Comparison of ENCODE assay signal across 19 cellular contexts in genomic region chr6:33705268-33705885, GRCh38. TPM values are rescaled to one million over a fixed set of nuclear protein-coding genes. Genes with fewer than 3 reads are reported as not detected.
DNase-seq lines count a peak whose midpoint lies in the region; ATAC-seq and TF ChIP-seq lines count a peak whose summit lies in the region.
"Had no signal": no experiment of that assay in that cellular context is flagged by ENCODE, and none has a peak within 500 bp of the region (broad histone marks: within the 10 kb centered on the region; RNA-seq: fewer than 3 reads in every experiment).

No MANE protein-coding gene starts in this region.

- DNase-seq in GM23248, result peak; percentile 13
- DNase-seq in PC-3, result peak; percentile 17
- peak; percentile 19 for DNase-seq in fibroblast of villous mesenchyme (ENCODE audit: low read depth)
- no peak for DNase-seq in progenitor cell of endocrine pancreas (ENCODE audit: low spot score, unreplicated experiment)
- no peak for DNase-seq in ovary
- no peak for DNase-seq in NCI-H1694 treated with DMSO at 0.1 percent for 48 hours (lab: John Stamatoyannopoulos, UW)
- DNase-seq in SK-N-DZ (ENCODE audit: low spot score), result no peak
- DNase-seq: BE2C; Calu3; CD4-positive, alpha-beta T cell; DMS53; NCI-H1092; NCI-H226; NCI-H748 treated with DMSO at 0.1 percent for 48 hours had no signal

- in situ Hi-C loops in GM23248 (cut with MboI), result loop anchor here (10.0 kb wide), 1 partner anchor 121 kb away; the partner anchor contains the start of gene BAK1

- H3K27ac ChIP-seq in GM23248 (no peak overlapping the region), PC-3 (ENCODE audit: low read length) (no peak overlapping the region), ovary (no peak overlapping the region)
- H3K27ac ChIP-seq: KMS-11, SJSA1 had no signal

- H4K20me1 ChIP-seq in GM23248 (ENCODE audit: insufficient read depth) (no peaks in the 10 kb centered on the region), PC-3 (ENCODE audit: low read length) (no peaks in the 10 kb centered on the region)

- no peak overlapping the region for H3K4me2 ChIP-seq in GM23248 (ENCODE audit: unreplicated experiment)
- no peak overlapping the region for H3K4me2 ChIP-seq in PC-3 (ENCODE audit: low read length)
- H3K4me2 ChIP-seq: GM23338, KMS-11 had no signal

- no TSS peak for BruUV-seq in PC-3 (replicated peaks; lab: Mats Ljungman, UMichigan)

- H3K36me3 ChIP-seq in GM23248 (ENCODE audit: low read depth), result no peaks in the 10 kb centered on the region
- peaks cover 29% of the 10 kb centered on the region; the same call in 1 of the 2 replicates for H3K36me3 ChIP-seq in PC-3 (ENCODE audit: low read depth, low read length)
- H3K36me3 ChIP-seq in ovary, result no peaks in the 10 kb centered on the region

- H2AFZ ChIP-seq in GM23248, result no peak overlapping the region
- H2AFZ ChIP-seq in PC-3 (ENCODE audit: low read length), result no peak overlapping the region
- H2AFZ ChIP-seq: GM23338 had no signal

- CTCF ChIA-PET in PC-3 (lab: Charles Lee), result interaction anchor here (0.7 kb wide), 1 partner anchor 84 kb away, joined by 3 read pairs; the partner anchor contains the start of gene ITPR3

- no peaks in the 10 kb centered on the region for H3K9me3 Mint-ChIP-seq in progenitor cell of endocrine pancreas (ENCODE audit: low read depth)
- H3K9me3 Mint-ChIP-seq: CD4-positive, alpha-beta T cell; GM23338 had no signal

- peak overlapping the region; percentile 59 for H3K27ac Mint-ChIP-seq in progenitor cell of endocrine pancreas
- H3K27ac Mint-ChIP-seq: CD4-positive, alpha-beta T cell; GM23338 had no signal

- peaks cover 21% of the 10 kb centered on the region for H3K4me1 Mint-ChIP-seq in progenitor cell of endocrine pancreas (ENCODE audit: low read depth)

- H3K79me2 ChIP-seq in GM23248 (ENCODE audit: insufficient read depth), result peaks cover 15% of the 10 kb centered on the region
- H3K79me2 ChIP-seq in PC-3 (ENCODE audit: low read length), result peaks cover 30% of the 10 kb centered on the region

- H3K9me2 ChIP-seq in GM23248 (ENCODE audit: insufficient read depth) (no peaks in the 10 kb centered on the region), PC-3 (replicated peaks; ENCODE audit: low read length) (no peaks in the 10 kb centered on the region)

- H3K9me3 ChIP-seq in GM23248 (ENCODE audit: low read depth) (no peaks in the 10 kb centered on the region), PC-3 (ENCODE audit: low read length) (no peaks in the 10 kb centered on the region), ovary (no peaks in the 10 kb centered on the region)
- H3K9me3 ChIP-seq: BE2C, SJSA1 had no signal

- peaks cover 8% of the 10 kb centered on the region for H3K36me3 Mint-ChIP-seq in progenitor cell of endocrine pancreas (ENCODE audit: insufficient read depth)

- H3K27me3 ChIP-seq in GM23248 (replicated peaks; ENCODE audit: insufficient read depth) (no peaks in the 10 kb centered on the region), PC-3 (ENCODE audit: low read length) (no peaks in the 10 kb centered on the region), ovary (no peaks in the 10 kb centered on the region)
- H3K27me3 ChIP-seq: BE2C, SJSA1 had no signal

- no peak for TF ChIP-seq CTCF in PC-3 (conservative IDR thresholded peaks at IDR 0.05; ENCODE audit: low read depth, low read length)
- TF ChIP-seq CTCF in fibroblast of villous mesenchyme (IDR thresholded peaks at IDR 0.05; ENCODE audit: insufficient read depth, low read depth, low read length), result no peak
- TF ChIP-seq CTCF in progenitor cell of endocrine pancreas (IDR thresholded peaks at IDR 0.05; ENCODE audit: unreplicated experiment), result no peak
- no peak for TF ChIP-seq CTCF in ovary (IDR thresholded peaks at IDR 0.05)

- no peak overlapping the region for H3K4me3 Mint-ChIP-seq in progenitor cell of endocrine pancreas (ENCODE audit: low read depth)
- H3K4me3 Mint-ChIP-seq: GM23338 had no signal

- H3K9ac ChIP-seq in GM23248, result no peak overlapping the region
- H3K9ac ChIP-seq in PC-3 (ENCODE audit: low read length), result no peak overlapping the region
- H3K9ac ChIP-seq: KMS-11 had no signal

- H3K4me1 ChIP-seq in GM23248 (ENCODE audit: insufficient read depth), result peaks cover 12% of the 10 kb centered on the region
- H3K4me1 ChIP-seq in PC-3 (ENCODE audit: insufficient read depth, low read length), result peaks cover 10% of the 10 kb centered on the region
- H3K4me1 ChIP-seq in ovary (ENCODE audit: insufficient read depth), result no peaks in the 10 kb centered on the region
- H3K4me1 ChIP-seq: BE2C had no signal

- H3K27me3 Mint-ChIP-seq in progenitor cell of endocrine pancreas, result no peaks in the 10 kb centered on the region
- H3K27me3 Mint-ChIP-seq: CD4-positive, alpha-beta T cell had no signal

- peaks cover 5% of the 10 kb centered on the region for H3F3A ChIP-seq in GM23248 (ENCODE audit: insufficient read depth)
- peaks cover 5% of the 10 kb centered on the region for H3F3A ChIP-seq in PC-3 (ENCODE audit: low read length, unreplicated experiment)

- ATAC-seq in PC-3, result no peak
- ATAC-seq: GM23338, HCT116 had no signal

- 73 to 77% methylated on average over 7 to 9 of the region's 9 CpGs for WGBS in GM23248 (ENCODE audit: low coverage in 1 of 2, low lambda C conversion rate in 2 of 2, missing lambda C conversion rate in 2 of 2), 2 experiments
- WGBS in ovary, 3 donors, result 83 to 87% (median 86%) methylated on average over 9 of the region's 9 CpGs

- H3K4me3 ChIP-seq in GM23248 (no peak overlapping the region), PC-3 (ENCODE audit: low read length) (no peak overlapping the region), fibroblast of villous mesenchyme (ENCODE audit: low read depth, low read length) (no peak overlapping the region), ovary (no peak overlapping the region)
- H3K4me3 ChIP-seq: GM23338, SJSA1 had no signal

- intact Hi-C loops in PC-3 (cut with micrococcal nuclease) (no loop called here), ovary (cut with DNase I) (no loop called here)

- TF ChIP-seq EP300 in ovary (IDR thresholded peaks at IDR 0.05), result no peak

- POLR2A ChIA-PET in PC-3 (lab: Charles Lee; ENCODE audit: unreplicated experiment), result no interaction called here

- no peak for TF ChIP-seq POLR2A in ovary (IDR thresholded peaks at IDR 0.05)

RNA-seq across cellular contexts. Expression of gene UQCC2, which starts 6.1 kb away (rescaled TPM):
- total RNA-seq in GM23248 (2014; rRNA removed; shearing (Covaris generic)), result 11.4 and 31.7 TPM in 2 replicates
- polyA plus RNA-seq in GM23248 (2016; fragmentation: Nextera tagmentation; extraction: Ambion mirVana) (134 and 138 TPM in 2 replicates), ovary (10 to 100 TPM; 28.7 to 52.4 TPM)
- total RNA-seq in PC-3 (2014; rRNA removed) (70.0 and 107 TPM in 2 replicates), fibroblast of villous mesenchyme (23.8 and 24.6 TPM in 2 replicates), progenitor cell of endocrine pancreas (97.2 and 99.4 TPM in 2 replicates), ovary (10 to 100 TPM in 6 of 7 donors, 1 to 10 TPM in 1; 9.1 to 65.2 (median 38.0) TPM)
- polyA plus RNA-seq in SK-N-DZ (2014; cell fraction: cytosol; rRNA removed), result 29.7 and 55.5 TPM in 2 replicates
- polyA plus RNA-seq in SK-N-DZ (2014; cell fraction: nucleus; rRNA removed), result 49.0 and 53.5 TPM in 2 replicates

RNA-seq across cellular contexts. Expression of gene IP6K3, which starts 41.3 kb away (rescaled TPM):
- not detected in 2 replicates for total RNA-seq in GM23248 (2014; rRNA removed; shearing (Covaris generic))
- 0.08 TPM in 1 of 2 replicates, not detected in the other for polyA plus RNA-seq in GM23248 (2016; fragmentation: Nextera tagmentation; extraction: Ambion mirVana)
- not detected in 2 replicates for total RNA-seq in PC-3 (2014; rRNA removed)
- total RNA-seq in fibroblast of villous mesenchyme, result 2.6 and 6.0 TPM in 2 replicates
- 0.14 and 0.29 TPM in 2 replicates for total RNA-seq in progenitor cell of endocrine pancreas
- total RNA-seq in ovary, result 1 to 10 TPM in 1 of 7 donors, under 1 TPM in 4, not detected in 2; 0.24 to 1.1 (median 0.43) TPM
- under 1 TPM; 0.11 to 0.22 TPM for polyA plus RNA-seq in ovary
- polyA plus RNA-seq in SK-N-DZ (2014; cell fraction: cytosol; rRNA removed), result not detected in 2 replicates
- not detected in 2 replicates for polyA plus RNA-seq in SK-N-DZ (2014; cell fraction: nucleus; rRNA removed)
- total RNA-seq: Calu3; CD4-positive, alpha-beta T cell; M059J had no signal

Comparison
In these comparisons a context has a peak if more than half of its experiments do, and no peak if none do; other contexts are left out.
1. DNase-seq: peak in GM23248 (single experiment), PC-3 (single experiment) and fibroblast of villous mesenchyme (single experiment); none in progenitor cell of endocrine pancreas (single experiment), ovary (0 of 5), NCI-H1694 treated with DMSO at 0.1 percent for 48 hours (single experiment) and SK-N-DZ (single experiment).